ENCODE assay signal across 17 cellular contexts in the genomic region with DNA sequence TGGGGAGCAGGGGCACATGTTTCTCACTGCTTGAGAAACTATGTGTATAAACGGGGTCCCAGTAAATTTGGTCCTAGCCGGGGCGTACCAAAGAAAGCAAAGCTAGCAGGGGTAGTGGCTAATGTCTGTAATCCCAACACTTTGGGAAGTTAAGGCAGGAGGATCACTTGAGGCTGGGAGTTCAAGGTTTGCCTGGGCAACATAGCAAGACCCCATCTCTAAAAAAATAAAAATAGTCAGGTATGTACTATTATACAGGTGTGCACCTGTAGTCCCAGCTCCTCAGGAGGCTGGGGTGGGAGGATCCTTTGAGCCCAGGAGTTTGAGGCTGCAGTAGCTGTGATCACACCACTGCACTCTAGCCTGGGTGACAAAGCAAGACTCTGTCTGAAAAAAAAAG.
DNase-seq lines count a peak whose midpoint lies in the region; ATAC-seq and TF ChIP-seq lines count a peak whose summit lies in the region.
"Had no signal": no experiment of that assay in that cellular context is flagged by ENCODE, and none has a peak within 500 bp of the region (broad histone marks: within the 10 kb centered on the region; RNA-seq: fewer than 3 reads in every experiment).

No MANE protein-coding gene starts in this region.

- H3K27me3 Mint-ChIP-seq in stimulated activated naive B cell treated with anti-CD40 and anti-IgM and Interleukin-4, amounts not matched to agents 10 μg/mL and 1 μg/mL and 100 μg/mL, for 72 hours = no peaks in the 10 kb centered on the region

- no peaks in the 10 kb centered on the region for H3K4me1 Mint-ChIP-seq in stimulated activated naive B cell treated with anti-CD40 and anti-IgM and Interleukin-4, amounts not matched to agents 10 μg/mL and 1 μg/mL and 100 μg/mL, for 72 hours

- CTCF ChIA-PET in HEK293 (lab: Yijun Ruan, JAX) = interaction anchor here (0.7 to 2.0 kb wide), 10 partner anchors 15 to 183 kb away, joined by 3 to 9 read pairs (median 4); no protein-coding TSS in a partner anchor

- WGBS in body of pancreas, 2 donors = 73 to 84% methylated on average over 3 of the region's 3 CpGs
- 60% methylated on average over 3 of the region's 3 CpGs for WGBS in right lobe of liver (ENCODE audit: insufficient coverage, low coverage, low lambda C conversion rate, missing lambda C conversion rate)
- 86 to 92% methylated on average over 3 of the region's 3 CpGs for WGBS in testis, 2 donors

- H3K36me3 Mint-ChIP-seq in stimulated activated naive B cell treated with anti-CD40 and anti-IgM and Interleukin-4, amounts not matched to agents 10 μg/mL and 1 μg/mL and 100 μg/mL, for 72 hours = peaks cover 16% of the 10 kb centered on the region in 2 donors
- H3K36me3 Mint-ChIP-seq: activated naive CD8-positive, alpha-beta T cell had no signal

- H3K4me3 Mint-ChIP-seq in stimulated activated naive B cell treated with anti-CD40 and anti-IgM and Interleukin-4, amounts not matched to agents 10 μg/mL and 1 μg/mL and 100 μg/mL, for 72 hours = no peak overlapping the region
- H3K4me3 Mint-ChIP-seq: activated naive CD8-positive, alpha-beta T cell; nephron progenitor cell; T-helper 1 cell treated with Interleukin-12 subunit alpha and Interleukin-12 subunit beta and Interleukin-4 antibody, amounts not matched to agents 30 μg/mL and 1 μg/mL, for 36 hours had no signal

- H3K27ac Mint-ChIP-seq in stimulated activated naive B cell treated with anti-CD40 and anti-IgM and Interleukin-4, amounts not matched to agents 10 μg/mL and 1 μg/mL and 100 μg/mL, for 72 hours = peak overlapping the region; percentile 57
- H3K27ac Mint-ChIP-seq: activated naive CD8-positive, alpha-beta T cell; nephron progenitor cell; T-helper 1 cell treated with Interleukin-12 subunit alpha and Interleukin-12 subunit beta and Interleukin-4 antibody, amounts not matched to agents 30 μg/mL and 1 μg/mL, for 36 hours had no signal

- H3K27me3 ChIP-seq in body of pancreas = no peaks in the 10 kb centered on the region
- no peaks in the 10 kb centered on the region for H3K27me3 ChIP-seq in right lobe of liver
- no peaks in the 10 kb centered on the region for H3K27me3 ChIP-seq in testis

- H3K9me3 Mint-ChIP-seq in stimulated activated naive B cell treated with anti-CD40 and anti-IgM and Interleukin-4, amounts not matched to agents 10 μg/mL and 1 μg/mL and 100 μg/mL, for 72 hours = peaks cover 0 to 2% of the 10 kb centered on the region in 2 donors
- H3K9me3 Mint-ChIP-seq: T-helper 1 cell treated with Interleukin-12 subunit alpha and Interleukin-12 subunit beta and Interleukin-4 antibody, amounts not matched to agents 30 μg/mL and 1 μg/mL, for 36 hours had no signal

- ATAC-seq in body of pancreas (no peak), right lobe of liver (no peak), GM18505 (IDR thresholded peaks at IDR 0.05; ENCODE audit: unreplicated experiment) (no peak)
- no peak for ATAC-seq in stimulated activated naive B cell treated with anti-CD40 and anti-IgM and Interleukin-4, amounts not matched to agents 10 μg/mL and 1 μg/mL and 100 μg/mL, for 72 hours (replicated peaks)

- H3K9me3 ChIP-seq in HEK293 (ENCODE audit: control insufficient read depth, insufficient read depth, low read depth, low read length) (no peaks in the 10 kb centered on the region), body of pancreas (no peaks in the 10 kb centered on the region), right lobe of liver (peaks cover 0 to 1% (median 0%) of the 10 kb centered on the region in 4 donors), testis (no peaks in the 10 kb centered on the region)

- DNase-seq in body of pancreas (no peak), right lobe of liver (no peak), NCI-H526 (lab: John Stamatoyannopoulos, UW) (no peak), SHP77 (lab: John Stamatoyannopoulos, UW) (no peak), testis (no peak)
- no peak for DNase-seq in stimulated activated naive B cell treated with anti-CD40 and anti-IgM and Interleukin-4, amounts not matched to agents 10 μg/mL and 1 μg/mL and 100 μg/mL, for 72 hours
- DNase-seq: activated CD4-positive, alpha-beta T cell treated with anti-CD3 and anti-CD28 coated beads for 1 hour; activated CD8-positive, alpha-beta memory T cell treated with anti-CD3 and anti-CD28 coated beads, Interleukin-2, amount 50 U/mL, for 48 hours; DMS79; NCI-H1436 treated with DMSO at 0.1 percent for 48 hours had no signal

- TF ChIP-seq CTCF in HEK293 (tag by site-specific recombination; IDR thresholded peaks at IDR 0.05) (no peak), body of pancreas (IDR thresholded peaks at IDR 0.05) (no peak), right lobe of liver (IDR thresholded peaks at IDR 0.05) (no peak), testis (IDR thresholded peaks at IDR 0.05) (no peak)

- POLR2A ChIA-PET in HEK293 (lab: Yijun Ruan, JAX) = interaction anchor here (0.8 kb wide), 1 partner anchor 113 kb away, joined by 4 read pairs; no protein-coding TSS in a partner anchor

- no peak overlapping the region for H3K27ac ChIP-seq in HEK293 (ENCODE audit: extremely low read depth, low read depth, low read length)
- peak overlapping the region; percentile 42 to 86 (median 60) for H3K27ac ChIP-seq in body of pancreas
- H3K27ac ChIP-seq in right lobe of liver = peak overlapping the region; percentile 2 to 40 (median 35)
- H3K27ac ChIP-seq in testis = no peak overlapping the region
- H3K27ac ChIP-seq: KMS-11 had no signal

- intact Hi-C loops in body of pancreas (cut with DNase I) = no loop called here
- intact Hi-C loops in right lobe of liver (cut with DNase I) = no loop called here
- intact Hi-C loops in testis (cut with DNase I; ENCODE audit: low total_unique reads) = no loop called here

- TF ChIP-seq POLR2A in body of pancreas (IDR thresholded peaks at IDR 0.05) (no peak), right lobe of liver (IDR thresholded peaks at IDR 0.05) (no peak), testis (IDR thresholded peaks at IDR 0.05) (no peak), GM18505 (IDR thresholded peaks at IDR 0.05; ENCODE audit: borderline replicate concordance, extremely low read depth, insufficient read depth, insufficient read length) (no peak)

- H3K4me3 ChIP-seq in HEK293 (ENCODE audit: low read depth, low read length) = no peak overlapping the region
- H3K4me3 ChIP-seq in body of pancreas = no peak overlapping the region
- H3K4me3 ChIP-seq in right lobe of liver = no peak overlapping the region
- H3K4me3 ChIP-seq in testis = no peak overlapping the region
- H3K4me3 ChIP-seq: skin epidermis had no signal

- H3K4me1 ChIP-seq in HEK293 (ENCODE audit: control insufficient read depth, insufficient read depth, low read length) (no peaks in the 10 kb centered on the region), body of pancreas (peaks cover 43% of the 10 kb centered on the region), right lobe of liver (peaks cover 0 to 16% (median 5%) of the 10 kb centered on the region in 4 donors), testis (peaks cover 5% of the 10 kb centered on the region)

- H3K36me3 ChIP-seq in HEK293 (ENCODE audit: control insufficient read depth in 2 of 2, insufficient read depth in 1 of 2, low read length in 2 of 2) (peaks cover 0 to 18% of the 10 kb centered on the region in 2 experiments; a peak in 1 of 3 replicates), body of pancreas (replicated peaks in 1 of 2; ENCODE audit: insufficient read depth in 1 of 2, low read depth in 2 of 2) (no peaks in the 10 kb centered on the region), right lobe of liver (no peaks in the 10 kb centered on the region), testis (ENCODE audit: low read depth, missing control alignments) (no peaks in the 10 kb centered on the region)

TF ChIP-seq in HEK293, 187 proteins besides CTCF, POLR2A, EP300 and RAD21:
- TF ChIP-seq, protein P1, sequence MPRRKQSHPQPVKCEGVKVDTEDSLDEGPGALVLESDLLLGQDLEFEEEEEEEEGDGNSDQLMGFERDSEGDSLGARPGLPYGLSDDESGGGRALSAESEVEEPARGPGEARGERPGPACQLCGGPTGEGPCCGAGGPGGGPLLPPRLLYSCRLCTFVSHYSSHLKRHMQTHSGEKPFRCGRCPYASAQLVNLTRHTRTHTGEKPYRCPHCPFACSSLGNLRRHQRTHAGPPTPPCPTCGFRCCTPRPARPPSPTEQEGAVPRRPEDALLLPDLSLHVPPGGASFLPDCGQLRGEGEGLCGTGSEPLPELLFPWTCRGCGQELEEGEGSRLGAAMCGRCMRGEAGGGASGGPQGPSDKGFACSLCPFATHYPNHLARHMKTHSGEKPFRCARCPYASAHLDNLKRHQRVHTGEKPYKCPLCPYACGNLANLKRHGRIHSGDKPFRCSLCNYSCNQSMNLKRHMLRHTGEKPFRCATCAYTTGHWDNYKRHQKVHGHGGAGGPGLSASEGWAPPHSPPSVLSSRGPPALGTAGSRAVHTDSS (tag by site-specific recombination; IDR thresholded peaks at IDR 0.05) = no peak
- TF ChIP-seq KLF10 (tag by site-specific recombination; IDR thresholded peaks at IDR 0.05) = no peak
- TF ChIP-seq ZNF529 (tag by site-specific recombination; IDR thresholded peaks at IDR 0.05; ENCODE audit: insufficient replicate concordance) = no peak
- TF ChIP-seq ZNF629 (tag by site-specific recombination; IDR thresholded peaks at IDR 0.05) = no peak
- TF ChIP-seq SP7 (tag by site-specific recombination; IDR thresholded peaks at IDR 0.05) = no peak
- no peak for TF ChIP-seq ZNF132 (tag by site-specific recombination; IDR thresholded peaks at IDR 0.05; ENCODE audit: borderline replicate concordance)
- no peak for TF ChIP-seq HOXD13 (CRISPR knock-in tag; IDR thresholded peaks at IDR 0.05; ENCODE audit: borderline replicate concordance)
- no peak for TF ChIP-seq FEZF1 (tag by site-specific recombination; IDR thresholded peaks at IDR 0.05)
- peak; percentile 58; the same call in 1 of the 2 replicates for TF ChIP-seq ZNF121 (tag by site-specific recombination; IDR thresholded peaks at IDR 0.05)

Comparison
In these comparisons a context has a peak if more than half of its experiments do, and no peak if none do; other contexts are left out.
1. H3K27ac ChIP-seq: peak in body of pancreas (4 of 4) and right lobe of liver (3 of 3); none in HEK293 (single experiment) and testis (0 of 2).